In genomic region chr5:157598350-157598936, GRCh38 we compare ENCODE assay signal across 17 cellular contexts. TPM values are rescaled to one million over a fixed set of nuclear protein-coding genes. Genes with fewer than 3 reads are reported as not detected.
DNase-seq lines count a peak whose midpoint lies in the region; ATAC-seq and TF ChIP-seq lines count a peak whose summit lies in the region.
"Had no signal": no experiment of that assay in that cellular context is flagged by ENCODE, and none has a peak within 500 bp of the region (broad histone marks: within the 10 kb centered on the region; RNA-seq: fewer than 3 reads in every experiment).

No MANE protein-coding gene starts in this region.

- ATAC-seq in GM18867 (IDR thresholded peaks at IDR 0.05; ENCODE audit: unreplicated experiment): peak; percentile 27
- ATAC-seq in HG03378 (IDR thresholded peaks at IDR 0.05; ENCODE audit: unreplicated experiment): peak; percentile 35
- no peak for ATAC-seq in activated CD8-positive, alpha-beta T cell treated with anti-CD3 and anti-CD28 coated beads for 36 hours
- ATAC-seq in GM19324 (IDR thresholded peaks at IDR 0.05; ENCODE audit: low FRiP score, unreplicated experiment): no peak

- no peak for TF ChIP-seq CTCF in GM12865 (IDR thresholded peaks at IDR 0.05; ENCODE audit: insufficient read depth, low read depth, low read length, missing control alignments)
- TF ChIP-seq CTCF in activated CD8-positive, alpha-beta T cell treated with anti-CD3 and anti-CD28 coated beads for 36 hours (IDR thresholded peaks at IDR 0.05): no peak

- CTCF ChIA-PET in activated CD8-positive, alpha-beta T cell treated with anti-CD3 and anti-CD28 coated beads for 36 hours (lab: Charles Lee): no interaction called here

- H3K9me3 Mint-ChIP-seq in activated CD8-positive, alpha-beta T cell treated with anti-CD3 and anti-CD28 coated beads for 36 hours: peaks cover 11% of the 10 kb centered on the region
- H3K9me3 Mint-ChIP-seq: CD4-positive, alpha-beta memory T cell had no signal

- no peak overlapping the region for H3K4me3 Mint-ChIP-seq in activated CD8-positive, alpha-beta T cell treated with anti-CD3 and anti-CD28 coated beads for 36 hours

- peaks cover 2% of the 10 kb centered on the region for H3K27me3 Mint-ChIP-seq in activated CD8-positive, alpha-beta T cell treated with anti-CD3 and anti-CD28 coated beads for 36 hours
- H3K27me3 Mint-ChIP-seq: CD4-positive, alpha-beta memory T cell had no signal

- peak overlapping the region; percentile 81 for H3K27ac Mint-ChIP-seq in activated CD8-positive, alpha-beta T cell treated with anti-CD3 and anti-CD28 coated beads for 36 hours

- intact Hi-C loops in activated CD8-positive, alpha-beta T cell treated with anti-CD3 and anti-CD28 coated beads for 36 hours (cut with micrococcal nuclease): no loop called here

- H3K36me3 Mint-ChIP-seq in activated CD8-positive, alpha-beta T cell treated with anti-CD3 and anti-CD28 coated beads for 36 hours (ENCODE audit: low read depth): peaks cover 5% of the 10 kb centered on the region
- H3K36me3 Mint-ChIP-seq: CD4-positive, alpha-beta memory T cell had no signal

- DNase-seq in GM12865 (ENCODE audit: low read depth) (peak; percentile 52), midbrain (lab: John Stamatoyannopoulos, UW) (no peak), NCI-H82 (lab: John Stamatoyannopoulos, UW) (no peak), HuH-7 (ENCODE audit: low spot score) (no peak)
- no peak for DNase-seq in activated CD8-positive, alpha-beta T cell treated with anti-CD3 and anti-CD28 coated beads for 36 hours
- DNase-seq: activated CD4-positive, alpha-beta T cell treated with anti-CD3 and anti-CD28 coated beads, Interleukin-2, amount 50 U/mL, for 1 hour; amygdala; CD4-positive, alpha-beta memory T cell; dermis blood vessel endothelial cell; HCEC 1CT; NCI-H1048; SK-N-SH; stimulated activated CD4-positive, alpha-beta T cell treated with anti-CD3 and anti-CD28 coated beads, Interleukin-4, amount 100 ng/mL, for 24 hours had no signal

- H3K4me1 Mint-ChIP-seq in activated CD8-positive, alpha-beta T cell treated with anti-CD3 and anti-CD28 coated beads for 36 hours (ENCODE audit: low read depth): peaks cover 85% of the 10 kb centered on the region

- POLR2A ChIA-PET in activated CD8-positive, alpha-beta T cell treated with anti-CD3 and anti-CD28 coated beads for 36 hours (lab: Charles Lee): interaction anchor here (1.0 kb wide), 1 partner anchor 9 kb away, joined by 6 read pairs; no protein-coding TSS in a partner anchor

- no peak overlapping the region for H3K4me3 ChIP-seq in GM12865 (ENCODE audit: low read depth, low read length)

RNA-seq across cellular contexts. Expression of gene ADAM19, which starts 22.9 kb away (rescaled TPM):
- total RNA-seq in activated CD8-positive, alpha-beta T cell treated with anti-CD3 and anti-CD28 coated beads for 36 hours: 10 to 100 TPM; 12.3 to 12.9 TPM

RNA-seq across cellular contexts. Expression of gene SOX30, which starts 53.8 kb away (rescaled TPM):
- total RNA-seq in activated CD8-positive, alpha-beta T cell treated with anti-CD3 and anti-CD28 coated beads for 36 hours: under 1 TPM; 0.11 to 0.16 TPM
- total RNA-seq: fibroblast of lung had no signal

Comparison
In these comparisons a context has a peak if more than half of its experiments do, and no peak if none do; other contexts are left out.
1. ATAC-seq: peak in GM18867 (single experiment) and HG03378 (single experiment); none in activated CD8-positive, alpha-beta T cell treated with anti-CD3 and anti-CD28 coated beads for 36 hours (single experiment) and GM19324 (single experiment).